8 cellular contexts compared by ENCODE assay signal in genomic region chr16:2752035-2752849, GRCh38. TPM values are rescaled to one million over a fixed set of nuclear protein-coding genes. Genes with fewer than 3 reads are reported as not detected.
A peak's percentile ranks its signal among the peaks of the same experiment; 100 is the strongest.
DNase-seq lines count a peak whose midpoint lies in the region; ATAC-seq lines count a peak whose summit lies in the region.

SRRM2 (plus strand) TSS chr16:2752638; CDS start chr16:2756365, 3,727 bp downstream.

- POLR2A ChIA-PET in activated CD8-positive, alpha-beta memory T cell treated with anti-CD3 and anti-CD28 coated beads for 36 hours (lab: Charles Lee): interaction anchor here (0.6 to 2.1 kb wide), 6 partner anchors 10 to 70 kb away, joined by 3 to 9 read pairs (median 4); partner anchors contain the start of gene KCTD5

- CTCF ChIA-PET in activated CD8-positive, alpha-beta memory T cell treated with anti-CD3 and anti-CD28 coated beads for 36 hours (lab: Charles Lee): interaction anchor here (0.6 to 1.5 kb wide), 3 partner anchors 24 to 1336 kb away, joined by 3 to 4 read pairs (median 4); no protein-coding TSS in a partner anchor

- DNase-seq in COR-L47 (lab: John Stamatoyannopoulos, UW) (peak; percentile 97), HT1080 (ENCODE audit: low read depth) (peak; percentile 95), NOMO-1 (lab: John Stamatoyannopoulos, UW; ENCODE audit: unreplicated experiment in 2 of 2) (peak; percentile 96 to 97), lung microvascular endothelial cell (ENCODE audit: low read depth in 2 of 2) (peak; percentile 97 to 98)
- DNase-seq in effector CD8-positive, alpha-beta T cell (lab: John Stamatoyannopoulos, UW): peak; percentile 91
- peak; percentile 86 to 88 (median 87) for DNase-seq in stimulated activated CD4-positive, alpha-beta T cell treated with anti-CD3 and anti-CD28 coated beads, TNF-alpha, amount 100 ng/mL, for 4 hours (ENCODE audit: low read depth in 3 of 3)

- peak; percentile 60 for ATAC-seq in GM21367 (IDR thresholded peaks at IDR 0.05; ENCODE audit: unreplicated experiment)

RNA-seq across cellular contexts. Expression of gene SRRM2, which starts in this region (rescaled TPM):
- total RNA-seq in HT1080 (2014; rRNA removed; shearing (Covaris generic)): 46.2 and 63.5 TPM in 2 replicates
- 103 and 126 TPM in 2 replicates for polyA plus RNA-seq in HT1080 (2015; cell fraction: cytosol; rRNA removed)
- 1,164 and 1,216 TPM in 2 replicates for polyA plus RNA-seq in HT1080 (2015; cell fraction: nucleus; rRNA removed)
- 100 to 1,000 TPM; 513 to 521 TPM for total RNA-seq in activated CD8-positive, alpha-beta memory T cell treated with anti-CD3 and anti-CD28 coated beads for 36 hours
- total RNA-seq in lung microvascular endothelial cell: 24.0 and 45.2 TPM in 2 replicates

Comparison
In these comparisons a context has a peak if more than half of its experiments do, and no peak if none do; other contexts are left out.
1. Peak in every context shown above with its lines: DNase-seq and ATAC-seq.